2 cellular contexts compared by ENCODE assay signal in genomic region chr4:75708218-75708691, GRCh38.
TF ChIP-seq lines count a peak whose summit lies in the region.

No MANE protein-coding gene starts in this region.

TF ChIP-seq in SK-N-SH, 30 proteins besides CTCF, POLR2A, EP300 and RAD21:
- TF ChIP-seq GATA2 (CRISPR knock-in tag; IDR thresholded peaks at IDR 0.05) (no peak), SMC3 (IDR thresholded peaks at IDR 0.05; ENCODE audit: low read depth, low read length) (0 out of 2 replicates have a peak, but pooled peaks have one; percentile 15)

TF ChIP-seq in H1, 55 proteins besides CTCF, POLR2A, EP300 and RAD21:
- TF ChIP-seq TEAD4 (IDR thresholded peaks at IDR 0.05; ENCODE audit: low read depth, low read length) (peak; percentile 89), BRCA1 (IDR thresholded peaks at IDR 0.05; ENCODE audit: low read depth, low read length) (no peak)
